In the genomic region with DNA sequence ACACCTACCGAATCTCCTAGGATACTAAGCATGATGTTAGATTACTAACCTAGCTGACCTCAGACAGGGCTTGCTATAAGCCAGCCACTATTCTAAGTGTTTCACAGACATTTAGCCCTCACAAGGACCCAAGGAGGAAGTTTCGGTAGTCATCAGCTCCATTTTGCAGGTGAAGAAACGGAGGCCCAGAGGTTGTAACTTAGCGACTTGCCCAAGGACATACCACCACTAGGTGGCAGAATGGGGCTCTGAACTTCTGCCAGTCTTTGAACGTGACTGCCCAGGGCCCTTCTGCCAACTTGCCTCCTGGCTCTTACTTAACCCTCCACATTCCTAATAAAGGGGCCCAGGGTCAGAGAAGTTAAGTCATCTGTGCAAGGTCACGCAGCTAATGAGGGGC, we compare ENCODE assay signal across 8 cellular contexts.
DNase-seq lines count a peak whose midpoint lies in the region; ATAC-seq, FAIRE-seq and TF ChIP-seq lines count a peak whose summit lies in the region.

No MANE protein-coding gene starts in this region.

- no peaks in the 10 kb centered on the region for H4K20me1 ChIP-seq in DND-41 (ENCODE audit: insufficient read depth, low read length)

- no peak for FAIRE-seq in bronchial epithelial cell (lab: Jason Lieb, UNC)

- ATAC-seq in DND-41 (ENCODE audit: insufficient read depth, low read depth) (peak; percentile 56; the same call in 1 of the 3 replicates), HG02571 (IDR thresholded peaks at IDR 0.05; ENCODE audit: unreplicated experiment) (no peak)

- DNase-seq in DND-41 (peak; percentile 61), HuH-7 (ENCODE audit: low spot score) (peak; percentile 11), SK-N-DZ (ENCODE audit: low spot score) (peak; percentile 2), bronchial epithelial cell (ENCODE audit: low read depth) (peak; percentile 15), midbrain (lab: John Stamatoyannopoulos, UW) (peak; percentile 33), cortex of kidney (lab: John Stamatoyannopoulos, UW) (no peak), NCI-H1930 (lab: John Stamatoyannopoulos, UW) (no peak)

- no peak overlapping the region for H3K27ac ChIP-seq in DND-41 (ENCODE audit: low read length)

- TF ChIP-seq CTCF in DND-41 (IDR thresholded peaks at IDR 0.05; ENCODE audit: borderline replicate concordance, extremely low read depth, low read length, poor library complexity, severe bottlenecking) (peak; percentile 80), bronchial epithelial cell (IDR thresholded peaks at IDR 0.05; ENCODE audit: insufficient read depth, low read length, severe bottlenecking) (peak; percentile 55)

- H3K4me3 ChIP-seq in DND-41 (ENCODE audit: low read depth in 1 of 2, low read length in 2 of 2) (no peak overlapping the region), bronchial epithelial cell (ENCODE audit: low read depth, low read length) (no peak overlapping the region)

- no peak overlapping the region for H2AFZ ChIP-seq in DND-41 (ENCODE audit: low read depth, low read length)

- no peaks in the 10 kb centered on the region for H3K4me1 ChIP-seq in DND-41 (ENCODE audit: insufficient read depth, low read length)

- H3K9me3 ChIP-seq in DND-41 (ENCODE audit: insufficient read depth, low read length, severe bottlenecking): no peaks in the 10 kb centered on the region

- no peaks in the 10 kb centered on the region for H3K79me2 ChIP-seq in DND-41 (ENCODE audit: insufficient read depth, low read length)

- no peak overlapping the region for H3K9ac ChIP-seq in DND-41 (ENCODE audit: low read depth, low read length)

- no peak overlapping the region for H3K4me2 ChIP-seq in DND-41 (ENCODE audit: insufficient read depth, low read length)

- no peaks in the 10 kb centered on the region for H3K27me3 ChIP-seq in DND-41 (ENCODE audit: insufficient read depth, low read length, poor library complexity)
- H3K27me3 ChIP-seq in bronchial epithelial cell (ENCODE audit: control insufficient read depth, insufficient read depth, low read length): no peaks in the 10 kb centered on the region

- H3K36me3 ChIP-seq in DND-41 (ENCODE audit: insufficient read depth, low read length): no peaks in the 10 kb centered on the region
- no peaks in the 10 kb centered on the region for H3K36me3 ChIP-seq in bronchial epithelial cell (ENCODE audit: control insufficient read depth, insufficient read depth, low read length)

Comparison
In these comparisons a context has a peak if more than half of its experiments do, and no peak if none do; other contexts are left out.
1. DNase-seq: peak in DND-41 (single experiment), HuH-7 (single experiment), SK-N-DZ (single experiment), bronchial epithelial cell (single experiment) and midbrain (single experiment); none in cortex of kidney (single experiment) and NCI-H1930 (0 of 2).